In the genomic region with DNA sequence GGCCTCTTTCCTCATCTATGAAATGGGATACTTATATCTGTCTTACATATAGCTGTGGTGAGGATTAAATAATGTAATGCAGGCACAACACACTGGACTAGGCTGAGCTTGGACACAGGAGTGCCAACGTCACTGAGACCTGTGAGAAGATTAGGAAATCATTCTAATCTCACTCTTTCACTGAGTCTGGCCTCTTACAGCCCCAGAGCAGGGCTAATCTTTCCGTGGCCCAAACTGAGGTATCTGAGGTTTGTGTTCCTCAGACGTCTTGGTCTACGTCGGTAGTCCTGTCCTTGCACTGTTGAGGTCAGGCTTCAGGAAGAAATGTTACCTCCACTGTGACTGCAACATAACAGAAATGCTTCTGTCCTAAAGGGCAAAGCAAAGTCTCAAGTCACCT, we compare ENCODE assay signal across 13 cellular contexts. TPM values are rescaled to one million over a fixed set of nuclear protein-coding genes. Genes with fewer than 3 reads are reported as not detected.
A peak's percentile ranks its signal among the peaks of the same experiment; 100 is the strongest.
DNase-seq lines count a peak whose midpoint lies in the region; ATAC-seq, FAIRE-seq and TF ChIP-seq lines count a peak whose summit lies in the region.
"Had no signal": no experiment of that assay in that cellular context is flagged by ENCODE, and none has a peak within 500 bp of the region (broad histone marks: within the 10 kb centered on the region; RNA-seq: fewer than 3 reads in every experiment).

No MANE protein-coding gene starts in this region.

- CTCF ChIA-PET in Panc1 (lab: Charles Lee): no interaction called here

- in situ Hi-C loops in Panc1 (cut with HindIII; ENCODE audit: low pct_unique_long_range_greater_than_20kb, low sequenced_read_pairs): no loop called here

- POLR2A ChIA-PET in Panc1 (lab: Charles Lee): interaction anchor here (0.7 kb wide), 1 partner anchor 35 kb away, joined by 3 read pairs; no protein-coding TSS in a partner anchor

- DNase-seq in Panc1 (ENCODE audit: low read depth, low spot score) (no peak), coronary artery (ENCODE audit: low spot score) (peak; percentile 75), mesenchymal stem cell (peak; percentile 60), thoracic aorta (ENCODE audit: low spot score) (no peak), NOMO-1 treated with dmso at 0.1 percent for 144 hours (lab: John Stamatoyannopoulos, UW; ENCODE audit: unreplicated experiment) (no peak), pancreas (no peak), NK-92 (lab: John Stamatoyannopoulos, UW; ENCODE audit: unreplicated experiment) (no peak), NCI-H146 (lab: John Stamatoyannopoulos, UW) (no peak)
- DNase-seq: activated gamma-delta T cell treated with Interleukin-2 at 50 U/mL for 16 hours, DMS153, NCI-H524, nucleus accumbens had no signal

- H3K27ac ChIP-seq in Panc1 (ENCODE audit: low read length): peak overlapping the region; percentile 93
- H3K27ac ChIP-seq in coronary artery: peak overlapping the region; percentile 99
- peak overlapping the region; percentile 70 for H3K27ac ChIP-seq in mesenchymal stem cell (ENCODE audit: low read length, poor library complexity, severe bottlenecking)
- peak overlapping the region; percentile 95 to 97 for H3K27ac ChIP-seq in thoracic aorta
- H3K27ac ChIP-seq in pancreas: peak overlapping the region in 2 of 4 donors; percentile 86 to 89

- H3K23ac ChIP-seq in mesenchymal stem cell (ENCODE audit: low read length in 2 of 2): no peak overlapping the region

- H3K36me3 ChIP-seq in Panc1 (ENCODE audit: control insufficient read depth, insufficient read depth, low read length): peaks cover 7% of the 10 kb centered on the region; the same call in 1 of the 2 replicates
- H3K36me3 ChIP-seq in mesenchymal stem cell (ENCODE audit: control insufficient read depth in 1 of 2, insufficient read depth in 2 of 2, low read depth in 1 of 2, low read length in 2 of 2): peaks cover 13 to 58% of the 10 kb centered on the region in 2 experiments
- H3K36me3 ChIP-seq in thoracic aorta: peaks cover 5% of the 10 kb centered on the region
- H3K36me3 ChIP-seq in pancreas: no peaks in the 10 kb centered on the region

- H4K8ac ChIP-seq in mesenchymal stem cell (ENCODE audit: low read length): no peak overlapping the region

- ATAC-seq in Panc1: no peak
- ATAC-seq in thoracic aorta (ENCODE audit: insufficient number of reproducible peaks, low FRiP score, low read depth): no peak
- no peak for ATAC-seq in pancreas

- H3K4ac ChIP-seq in mesenchymal stem cell (ENCODE audit: low read depth in 1 of 2, low read length in 2 of 2): no peak overlapping the region

- H3K4me1 ChIP-seq in Panc1 (ENCODE audit: control insufficient read depth, insufficient read depth, low read length): peaks cover 88% of the 10 kb centered on the region
- peaks cover 34% of the 10 kb centered on the region for H3K4me1 ChIP-seq in mesenchymal stem cell (ENCODE audit: control insufficient read depth, insufficient read depth, low read depth, low read length)
- H3K4me1 ChIP-seq in thoracic aorta (ENCODE audit: control insufficient read depth in 1 of 2, low read depth in 2 of 2): peaks cover 81 to 92% of the 10 kb centered on the region in 2 donors
- H3K4me1 ChIP-seq in pancreas: peaks cover 58 to 89% (median 82%) of the 10 kb centered on the region in 3 donors

- no peak overlapping the region for H2AFZ ChIP-seq in mesenchymal stem cell (ENCODE audit: low read depth, low read length)

- no peak overlapping the region for H3K4me2 ChIP-seq in mesenchymal stem cell (ENCODE audit: low read length, poor library complexity, severe bottlenecking)

- H3K4me3 ChIP-seq in Panc1 (ENCODE audit: low read depth in 2 of 2, low read length in 2 of 2): peak overlapping the region in 1 of 2 experiments; percentile 15; a peak in 1 of 4 replicates
- peak overlapping the region; percentile 86 for H3K4me3 ChIP-seq in coronary artery
- peak overlapping the region in 1 of 2 experiments; percentile 24 for H3K4me3 ChIP-seq in mesenchymal stem cell (ENCODE audit: insufficient read depth in 1 of 2, low read depth in 1 of 2, low read length in 2 of 2)
- H3K4me3 ChIP-seq in thoracic aorta: no peak overlapping the region
- no peak overlapping the region for H3K4me3 ChIP-seq in pancreas

- H4K91ac ChIP-seq in mesenchymal stem cell (ENCODE audit: low read length): no peak overlapping the region

- WGBS in mesenchymal stem cell: 49% methylated on average over 5 of the region's 5 CpGs
- WGBS in pancreas, 2 donors: 11 to 13% methylated on average over 5 of the region's 5 CpGs

- H2BK12ac ChIP-seq in mesenchymal stem cell (ENCODE audit: low read length in 2 of 2): no peak overlapping the region

- no peak for FAIRE-seq in pancreas (lab: Jason Lieb, UNC)
- FAIRE-seq: GM12892 had no signal

- H2AK5ac ChIP-seq in mesenchymal stem cell (ENCODE audit: low read length, severe bottlenecking): no peak overlapping the region

- intact Hi-C loops in Panc1 (cut with micrococcal nuclease; ENCODE audit: unreplicated experiment): no loop called here
- intact Hi-C loops in pancreas (cut with DNase I): no loop called here

- peak overlapping the region; percentile 96 for H3K9ac ChIP-seq in mesenchymal stem cell (ENCODE audit: low read length)

- H2BK15ac ChIP-seq in mesenchymal stem cell (ENCODE audit: low read depth, poor library complexity, severe bottlenecking): no peak overlapping the region

- H3K9me3 ChIP-seq in Panc1 (ENCODE audit: control insufficient read depth, insufficient read depth, low read depth, low read length) (no peaks in the 10 kb centered on the region), mesenchymal stem cell (ENCODE audit: control insufficient read depth, low read length) (no peaks in the 10 kb centered on the region), thoracic aorta (no peaks in the 10 kb centered on the region), pancreas (no peaks in the 10 kb centered on the region)

- H3K18ac ChIP-seq in mesenchymal stem cell (ENCODE audit: low read depth in 1 of 2, low read length in 2 of 2): peak overlapping the region; percentile 26 to 80

- H3K14ac ChIP-seq in mesenchymal stem cell (ENCODE audit: low read length in 2 of 2): no peak overlapping the region

- H3K27me3 ChIP-seq in Panc1 (ENCODE audit: control insufficient read depth, insufficient read depth, low read length) (no peaks in the 10 kb centered on the region), mesenchymal stem cell (ENCODE audit: control insufficient read depth in 1 of 2, insufficient read depth in 1 of 2, low read length in 2 of 2) (no peaks in the 10 kb centered on the region), thoracic aorta (replicated peaks; ENCODE audit: insufficient read depth) (no peaks in the 10 kb centered on the region), pancreas (no peaks in the 10 kb centered on the region)

- H2BK5ac ChIP-seq in mesenchymal stem cell (ENCODE audit: low read depth, low read length, poor library complexity, severe bottlenecking): no peak overlapping the region

- no peak overlapping the region for H2BK120ac ChIP-seq in mesenchymal stem cell (ENCODE audit: low read depth, low read length)

- TF ChIP-seq CTCF in Panc1 (IDR thresholded peaks at IDR 0.05) (no peak), coronary artery (IDR thresholded peaks at IDR 0.05) (no peak), thoracic aorta (IDR thresholded peaks at IDR 0.05) (no peak), pancreas (IDR thresholded peaks at IDR 0.05) (no peak)

- no peaks in the 10 kb centered on the region for H3K79me1 ChIP-seq in mesenchymal stem cell (replicated peaks; ENCODE audit: low read length, poor library complexity, severe bottlenecking)

- BruUV-seq in Panc1 (replicated peaks; lab: Mats Ljungman, UMichigan): no TSS peak

RNA-seq across cellular contexts. Expression of gene A3GALT2, which starts 22.6 kb away (rescaled TPM):
- total RNA-seq in Panc1 (2021; ENCODE audit: unreplicated experiment) (not detected), thoracic aorta (under 1 TPM; 0.54 to 0.71 TPM), pancreas (not detected)
- not detected for polyA plus RNA-seq in Panc1 (2012; ENCODE audit: insufficient read length)
- 0.04 TPM for polyA plus RNA-seq in mesenchymal stem cell (2013, experiment 1 of 2)
- polyA plus RNA-seq in mesenchymal stem cell (2013, experiment 2 of 2): not detected
- under 1 TPM in 1 of 2 donors, not detected in 1; 0.07 TPM for polyA plus RNA-seq in pancreas

Comparison
In these comparisons a context has a peak if more than half of its experiments do, and no peak if none do; other contexts are left out.
1. DNase-seq: peak in coronary artery (single experiment) and mesenchymal stem cell (single experiment); none in Panc1 (single experiment), thoracic aorta (single experiment), NOMO-1 treated with dmso at 0.1 percent for 144 hours (single experiment), pancreas (0 of 6), NK-92 (single experiment) and NCI-H146 (single experiment).